In genomic region chr1:218751208-218751948, GRCh38 we compare ENCODE assay signal across 16 cellular contexts.
DNase-seq lines count a peak whose midpoint lies in the region; ATAC-seq and TF ChIP-seq lines count a peak whose summit lies in the region.
"Had no signal": no experiment of that assay in that cellular context is flagged by ENCODE, and none has a peak within 500 bp of the region (broad histone marks: within the 10 kb centered on the region; RNA-seq: fewer than 3 reads in every experiment).

No MANE protein-coding gene starts in this region.

- H3K36me3 Mint-ChIP-seq in chondrocyte (ENCODE audit: low read depth) (no peaks in the 10 kb centered on the region), neural crest cell (ENCODE audit: low read depth) (peaks cover 2% of the 10 kb centered on the region)

- no peaks in the 10 kb centered on the region for H3K9me3 ChIP-seq in PC-3 (ENCODE audit: low read length)
- H3K9me3 ChIP-seq in Karpas-422 (ENCODE audit: low read length): no peaks in the 10 kb centered on the region

- no peaks in the 10 kb centered on the region for H4K20me1 ChIP-seq in PC-3 (ENCODE audit: low read length)
- H4K20me1 ChIP-seq in Karpas-422 (ENCODE audit: insufficient read depth, low read depth, low read length): no peaks in the 10 kb centered on the region
- H4K20me1 ChIP-seq: BLaER1 treated with 17β-estradiol and CSF1 and Interleukin-3, amounts not matched to agents 10 nM and 100 nM had no signal

- intact Hi-C loops in PC-3 (cut with micrococcal nuclease): no loop called here
- intact Hi-C loops in dorsolateral prefrontal cortex (cut with DNase I): no loop called here

- no peak overlapping the region for H3K27ac Mint-ChIP-seq in chondrocyte (ENCODE audit: unreplicated experiment)
- peak overlapping the region; percentile 97 for H3K27ac Mint-ChIP-seq in neural crest cell (ENCODE audit: unreplicated experiment)
- H3K27ac Mint-ChIP-seq: CD4-positive, alpha-beta T cell; HFFc6 had no signal

- no peak overlapping the region for H3K4me3 ChIP-seq in PC-3 (ENCODE audit: low read length)
- no peak overlapping the region for H3K4me3 ChIP-seq in Karpas-422 (ENCODE audit: low read length)
- no peak overlapping the region for H3K4me3 ChIP-seq in dorsolateral prefrontal cortex
- H3K4me3 ChIP-seq: BLaER1 treated with 17β-estradiol and CSF1 and Interleukin-3, amounts not matched to agents 10 nM and 100 nM had no signal

- H3K9me2 ChIP-seq in PC-3 (replicated peaks; ENCODE audit: low read length) (no peaks in the 10 kb centered on the region), Karpas-422 (replicated peaks; ENCODE audit: insufficient read depth, low read length) (no peaks in the 10 kb centered on the region)

- BruUV-seq in PC-3 (replicated peaks; lab: Mats Ljungman, UMichigan): no TSS peak

- H3K4me3 Mint-ChIP-seq in chondrocyte (ENCODE audit: unreplicated experiment) (no peak overlapping the region), neural crest cell (no peak overlapping the region)
- H3K4me3 Mint-ChIP-seq: CD4-positive, alpha-beta T cell; HFFc6 had no signal

- no peak for TF ChIP-seq CTCF in PC-3 (conservative IDR thresholded peaks at IDR 0.05; ENCODE audit: low read depth, low read length)
- TF ChIP-seq CTCF in chondrocyte (IDR thresholded peaks at IDR 0.05): no peak
- TF ChIP-seq CTCF in neural crest cell (conservative IDR thresholded peaks at IDR 0.05): no peak
- TF ChIP-seq CTCF in dorsolateral prefrontal cortex (IDR thresholded peaks at IDR 0.05 in 54 of 56, conservative IDR thresholded peaks at IDR 0.05 in 2 of 56; ENCODE audit: low read depth in 1 of 56, partially characterized antibody in 56 of 56): no peak

- no peaks in the 10 kb centered on the region for H3K4me1 ChIP-seq in PC-3 (ENCODE audit: insufficient read depth, low read length)
- no peaks in the 10 kb centered on the region for H3K4me1 ChIP-seq in Karpas-422 (ENCODE audit: low read length)
- H3K4me1 ChIP-seq: BLaER1 treated with 17β-estradiol and CSF1 and Interleukin-3, amounts not matched to agents 10 nM and 100 nM had no signal

- DNase-seq in ELF-1 (ENCODE audit: low read depth, low spot score) (peak; percentile 5), PC-3 (peak; percentile 21), chondrocyte (ENCODE audit: low spot score) (peak; percentile 59), neural crest cell (ENCODE audit: low read depth, low spot score) (peak; percentile 4), Karpas-422 (no peak), NCI-H2196 (lab: John Stamatoyannopoulos, UW; ENCODE audit: unreplicated experiment) (no peak), dorsolateral prefrontal cortex (no peak)
- DNase-seq: ACHN; CD4-positive, alpha-beta T cell; DMS79; GDM1; HCEC 1CT; HFFc6 had no signal

- H3K4me2 ChIP-seq in PC-3 (ENCODE audit: low read length) (no peak overlapping the region), Karpas-422 (ENCODE audit: low read depth, low read length, poor library complexity, severe bottlenecking) (no peak overlapping the region)
- H3K4me2 ChIP-seq: BLaER1 treated with 17β-estradiol and CSF1 and Interleukin-3, amounts not matched to agents 10 nM and 100 nM had no signal

- H3K36me3 ChIP-seq in PC-3 (ENCODE audit: low read depth, low read length): no peaks in the 10 kb centered on the region
- no peaks in the 10 kb centered on the region for H3K36me3 ChIP-seq in Karpas-422 (ENCODE audit: insufficient read depth, low read length)
- H3K36me3 ChIP-seq: BLaER1 treated with 17β-estradiol and CSF1 and Interleukin-3, amounts not matched to agents 10 nM and 100 nM had no signal

- H3K27ac ChIP-seq in PC-3 (ENCODE audit: low read length): no peak overlapping the region
- no peak overlapping the region for H3K27ac ChIP-seq in Karpas-422 (ENCODE audit: low read length)
- no peak overlapping the region for H3K27ac ChIP-seq in dorsolateral prefrontal cortex
- H3K27ac ChIP-seq: BLaER1 treated with 17β-estradiol and CSF1 and Interleukin-3, amounts not matched to agents 10 nM and 100 nM; HL-60 had no signal

- H2AFZ ChIP-seq in PC-3 (ENCODE audit: low read length): no peak overlapping the region
- no peak overlapping the region for H2AFZ ChIP-seq in Karpas-422 (ENCODE audit: low read length)

- H3K79me2 ChIP-seq in PC-3 (ENCODE audit: low read length) (no peaks in the 10 kb centered on the region), Karpas-422 (ENCODE audit: low read length) (no peaks in the 10 kb centered on the region)

- no peak for ATAC-seq in PC-3
- ATAC-seq in GM18873 (IDR thresholded peaks at IDR 0.05; ENCODE audit: low FRiP score, unreplicated experiment): no peak

- POLR2A ChIA-PET in PC-3 (lab: Charles Lee; ENCODE audit: unreplicated experiment): no interaction called here

- H3K9ac ChIP-seq in PC-3 (ENCODE audit: low read length) (no peak overlapping the region), Karpas-422 (ENCODE audit: low read length) (no peak overlapping the region)
- H3K9ac ChIP-seq: BLaER1 treated with 17β-estradiol and CSF1 and Interleukin-3, amounts not matched to agents 10 nM and 100 nM had no signal

- no peaks in the 10 kb centered on the region for H3F3A ChIP-seq in PC-3 (ENCODE audit: low read length, unreplicated experiment)

- H3K27me3 ChIP-seq in PC-3 (ENCODE audit: low read length): no peaks in the 10 kb centered on the region
- no peaks in the 10 kb centered on the region for H3K27me3 ChIP-seq in Karpas-422 (ENCODE audit: low read length)
- H3K27me3 ChIP-seq in dorsolateral prefrontal cortex: no peaks in the 10 kb centered on the region
- H3K27me3 ChIP-seq: BLaER1 treated with 17β-estradiol and CSF1 and Interleukin-3, amounts not matched to agents 10 nM and 100 nM had no signal

- H3K27me3 Mint-ChIP-seq in chondrocyte (ENCODE audit: low read depth) (no peaks in the 10 kb centered on the region), neural crest cell (ENCODE audit: low read depth) (no peaks in the 10 kb centered on the region)
- H3K27me3 Mint-ChIP-seq: CD4-positive, alpha-beta T cell had no signal

- H3K9me3 Mint-ChIP-seq in chondrocyte (ENCODE audit: low read depth) (peaks cover 17% of the 10 kb centered on the region), neural crest cell (peaks cover 2% of the 10 kb centered on the region)

- CTCF ChIA-PET in PC-3 (lab: Charles Lee): no interaction called here

- H3K4me1 Mint-ChIP-seq in chondrocyte (ENCODE audit: low read depth) (no peaks in the 10 kb centered on the region), neural crest cell (peaks cover 7% of the 10 kb centered on the region)

Comparison
In these comparisons a context has a peak if more than half of its experiments do, and no peak if none do; other contexts are left out.
1. DNase-seq: peak in ELF-1 (single experiment), PC-3 (single experiment), chondrocyte (single experiment) and neural crest cell (single experiment); none in Karpas-422 (single experiment), NCI-H2196 (single experiment) and dorsolateral prefrontal cortex (0 of 10).